ENCODE assay signal across 8 cellular contexts in genomic region chr5:123670981-123671557, GRCh38.
A peak's percentile ranks its signal among the peaks of the same experiment; 100 is the strongest.
DNase-seq lines count a peak whose midpoint lies in the region; TF ChIP-seq lines count a peak whose summit lies in the region.

No MANE protein-coding gene starts in this region.

- TF ChIP-seq CTCF in OCI-LY1 (IDR thresholded peaks at IDR 0.05; ENCODE audit: low read length) (peak; percentile 78), left ventricle myocardium inferior (IDR thresholded peaks at IDR 0.05; ENCODE audit: borderline replicate concordance) (peak; percentile 92), sigmoid colon (IDR thresholded peaks at IDR 0.05) (peak; percentile 38 to 80 (median 67))

- TF ChIP-seq POLR2A in sigmoid colon (IDR thresholded peaks at IDR 0.05), result no peak

- H3K4me3 ChIP-seq in OCI-LY1 (ENCODE audit: low read depth, low read length, poor library complexity, severe bottlenecking) (no peak overlapping the region), left ventricle myocardium inferior (no peak overlapping the region), sigmoid colon (no peak overlapping the region)

- DNase-seq in NK-92 treated with Interleukin-12 subunit alpha and Interleukin-12 subunit beta, amount 100 ng/mL, for 24 hours (lab: John Stamatoyannopoulos, UW), result peak; percentile 3
- DNase-seq in NK-92 (lab: John Stamatoyannopoulos, UW; ENCODE audit: unreplicated experiment) (no peak), HS-5 (ENCODE audit: low read depth) (peak; percentile 38), left ventricle myocardium inferior (no peak), sigmoid colon (no peak), amniotic stem cell (lab: John Stamatoyannopoulos, UW) (no peak)
- peak; percentile 54 for DNase-seq in activated naive CD4-positive, alpha-beta T cell treated with anti-CD3 and anti-CD28 coated beads, Interleukin-2, amount 10 ng/mL, durations not matched to agents 7 days and 5 days

- no peak overlapping the region for H3K27ac Mint-ChIP-seq in activated naive CD4-positive, alpha-beta T cell treated with anti-CD3 and anti-CD28 coated beads, Interleukin-2, amount 10 ng/mL, durations not matched to agents 7 days and 5 days

- TF ChIP-seq EP300 in sigmoid colon (IDR thresholded peaks at IDR 0.05), result no peak

- H2AFZ ChIP-seq in OCI-LY1 (ENCODE audit: low read length), result no peak overlapping the region

- no peaks in the 10 kb centered on the region for H3K4me1 Mint-ChIP-seq in activated naive CD4-positive, alpha-beta T cell treated with anti-CD3 and anti-CD28 coated beads, Interleukin-2, amount 10 ng/mL, durations not matched to agents 7 days and 5 days

- no peak overlapping the region for H3K27ac ChIP-seq in OCI-LY1 (ENCODE audit: low read depth, low read length, poor library complexity, severe bottlenecking)
- H3K27ac ChIP-seq in left ventricle myocardium inferior (replicated peaks), result no peak overlapping the region
- no peak overlapping the region for H3K27ac ChIP-seq in sigmoid colon

- no peaks in the 10 kb centered on the region for H3K9me3 Mint-ChIP-seq in activated naive CD4-positive, alpha-beta T cell treated with anti-CD3 and anti-CD28 coated beads, Interleukin-2, amount 10 ng/mL, durations not matched to agents 7 days and 5 days

- H3K9me3 ChIP-seq in OCI-LY1 (ENCODE audit: low read length) (no peaks in the 10 kb centered on the region), left ventricle myocardium inferior (replicated peaks) (peaks cover 5% of the 10 kb centered on the region), sigmoid colon (no peaks in the 10 kb centered on the region)

- no peaks in the 10 kb centered on the region for H3K9me2 ChIP-seq in OCI-LY1 (ENCODE audit: low read depth, low read length)

- WGBS in sigmoid colon, 2 donors, result 5 to 10% methylated on average over 5 of the region's 5 CpGs

- H3K27me3 ChIP-seq in OCI-LY1 (ENCODE audit: insufficient read depth, low read length), result no peaks in the 10 kb centered on the region
- no peaks in the 10 kb centered on the region for H3K27me3 ChIP-seq in left ventricle myocardium inferior (ENCODE audit: low read depth)
- no peaks in the 10 kb centered on the region for H3K27me3 ChIP-seq in sigmoid colon

- CTCF ChIA-PET in activated naive CD4-positive, alpha-beta T cell treated with anti-CD3 and anti-CD28 coated beads, Interleukin-2, amount 10 ng/mL, durations not matched to agents 7 days and 5 days (lab: Charles Lee), result interaction anchor here (0.6 kb wide), 1 partner anchor 757 kb away, joined by 3 read pairs; no protein-coding TSS in a partner anchor

- peaks cover 26% of the 10 kb centered on the region for H3K4me1 ChIP-seq in OCI-LY1 (ENCODE audit: insufficient read depth, low read length, severe bottlenecking)
- peaks cover 25% of the 10 kb centered on the region for H3K4me1 ChIP-seq in left ventricle myocardium inferior
- H3K4me1 ChIP-seq in sigmoid colon, result peaks cover 2 to 22% (median 6%) of the 10 kb centered on the region in 4 donors

- H3K4me2 ChIP-seq in OCI-LY1 (ENCODE audit: low read length), result 0 out of 2 replicates have a peak overlapping the region, but pooled peaks have one; percentile 7

- no peaks in the 10 kb centered on the region for H3K79me2 ChIP-seq in OCI-LY1 (ENCODE audit: insufficient read depth, low read length)

- peaks cover 4% of the 10 kb centered on the region for H3K27me3 Mint-ChIP-seq in activated naive CD4-positive, alpha-beta T cell treated with anti-CD3 and anti-CD28 coated beads, Interleukin-2, amount 10 ng/mL, durations not matched to agents 7 days and 5 days

- H3K36me3 ChIP-seq in OCI-LY1 (ENCODE audit: insufficient read depth, low read length) (no peaks in the 10 kb centered on the region), left ventricle myocardium inferior (no peaks in the 10 kb centered on the region), sigmoid colon (no peaks in the 10 kb centered on the region)

- intact Hi-C loops in left ventricle myocardium inferior (cut with micrococcal nuclease) (no loop called here), sigmoid colon (cut with DNase I) (no loop called here)

- no peak overlapping the region for H3K9ac ChIP-seq in OCI-LY1 (ENCODE audit: low read length)

- H3K36me3 Mint-ChIP-seq in activated naive CD4-positive, alpha-beta T cell treated with anti-CD3 and anti-CD28 coated beads, Interleukin-2, amount 10 ng/mL, durations not matched to agents 7 days and 5 days, result no peaks in the 10 kb centered on the region

- H3K4me3 Mint-ChIP-seq in activated naive CD4-positive, alpha-beta T cell treated with anti-CD3 and anti-CD28 coated beads, Interleukin-2, amount 10 ng/mL, durations not matched to agents 7 days and 5 days, result no peak overlapping the region

- no peaks in the 10 kb centered on the region for H4K20me1 ChIP-seq in OCI-LY1 (ENCODE audit: insufficient read depth, low read length)

- H3F3A ChIP-seq in OCI-LY1 (ENCODE audit: insufficient read depth, low read length), result no peaks in the 10 kb centered on the region

Comparison
In these comparisons a context has a peak if more than half of its experiments do, and no peak if none do; other contexts are left out.
1. DNase-seq: peak in NK-92 treated with Interleukin-12 subunit alpha and Interleukin-12 subunit beta, amount 100 ng/mL, for 24 hours (single experiment), HS-5 (single experiment) and activated naive CD4-positive, alpha-beta T cell treated with anti-CD3 and anti-CD28 coated beads, Interleukin-2, amount 10 ng/mL, durations not matched to agents 7 days and 5 days (single experiment); none in NK-92 (single experiment), left ventricle myocardium inferior (single experiment), sigmoid colon (single experiment) and amniotic stem cell (single experiment).
2. Peak in every context shown above with its lines, with median percentiles within 50 percentile points of each other: CTCF ChIP-seq.